In the genomic region with DNA sequence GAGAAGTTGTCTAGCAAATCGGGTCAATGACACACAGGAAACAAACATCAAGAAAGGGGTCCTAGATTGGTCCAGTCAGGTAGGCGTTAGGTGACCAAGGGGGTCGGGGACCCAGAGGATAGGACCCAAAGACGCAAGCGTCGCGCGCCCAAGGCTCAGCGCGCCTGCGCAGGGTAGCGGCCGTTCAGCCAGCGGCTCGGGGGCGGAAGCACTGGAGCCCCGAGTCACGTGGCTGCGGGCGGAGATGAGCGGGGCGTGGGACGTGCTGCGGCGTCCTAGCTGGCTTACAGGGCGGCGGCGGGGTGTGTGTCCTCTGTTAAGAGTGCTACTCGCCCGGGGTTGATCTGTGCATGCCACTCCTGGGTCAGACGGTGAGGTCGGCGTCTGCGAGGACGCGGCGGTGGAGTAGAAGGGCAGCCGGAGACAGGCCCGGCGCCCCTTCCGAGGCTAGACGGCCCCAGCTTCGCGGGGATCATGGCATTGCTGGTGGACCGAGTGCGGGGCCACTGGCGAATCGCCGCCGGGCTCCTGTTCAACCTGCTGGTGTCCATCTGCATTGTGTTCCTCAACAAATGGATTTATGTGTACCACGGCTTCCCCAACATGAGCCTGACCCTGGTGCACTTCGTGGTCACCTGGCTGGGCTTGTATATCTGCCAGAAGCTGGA, we compare ENCODE assay signal across 8 cellular contexts. TPM values are rescaled to one million over a fixed set of nuclear protein-coding genes. Genes with fewer than 3 reads are reported as not detected.
A peak's percentile ranks its signal among the peaks of the same experiment; 100 is the strongest.
DNase-seq lines count a peak whose midpoint lies in the region; ATAC-seq lines count a peak whose summit lies in the region.

A gene (plus strand): TSS at position 273 of the 668 bp plus-strand sequence. CDS start 202 bp downstream, at position 475.

- H3K9me3 ChIP-seq in esophagus (ENCODE audit: control insufficient read depth in 2 of 2, insufficient read depth in 1 of 2, low read depth in 1 of 2, low read length in 1 of 2): no peaks in the 10 kb centered on the region
- H3K9me3 ChIP-seq in mucosa of stomach (ENCODE audit: control insufficient read depth, low read length): no peaks in the 10 kb centered on the region

- H3K4me1 Mint-ChIP-seq in IgD-negative memory B cell: peaks cover 28 to 49% (median 34%) of the 10 kb centered on the region in 3 donors

- H3K27me3 Mint-ChIP-seq in IgD-negative memory B cell: no peaks in the 10 kb centered on the region

- WGBS in esophagus, 2 donors: 0 to 1% methylated on average over 51 to 52 of the region's 52 CpGs

- no peaks in the 10 kb centered on the region for H3K4me1 ChIP-seq in esophagus (ENCODE audit: control insufficient read depth in 2 of 2, insufficient read depth in 2 of 2, low read length in 1 of 2)
- H3K4me1 ChIP-seq in mucosa of stomach (ENCODE audit: control insufficient read depth, insufficient read depth, low read length): peaks cover 11% of the 10 kb centered on the region

- H3K27ac Mint-ChIP-seq in IgD-negative memory B cell: peak within 1 kb of the TSS; percentile 82 to 96 (median 91)

- DNase-seq in DMS114 treated with DMSO at 0.1 percent for 48 hours (lab: John Stamatoyannopoulos, UW; ENCODE audit: unreplicated experiment): peak; percentile 86
- DNase-seq in OCI-M1 (lab: John Stamatoyannopoulos, UW): peak; percentile 99
- peak; percentile 86 for DNase-seq in activated T-cell treated with anti-CD3 and anti-CD28 coated beads, Interleukin-2, amount 50 U/mL, for 1 hour
- DNase-seq in stimulated activated CD8-positive, alpha-beta memory T cell treated with anti-CD3 and anti-CD28 coated beads, Interleukin-4, amount 100 ng/mL, for 48 hours: peak; percentile 94

- peak within 1 kb of the TSS; percentile 85 for H3K9ac ChIP-seq in mucosa of stomach (ENCODE audit: low read length)

- no peaks in the 10 kb centered on the region for H3K27me3 ChIP-seq in esophagus (ENCODE audit: control insufficient read depth in 1 of 2, insufficient read depth in 2 of 2, low read length in 2 of 2)
- no peaks in the 10 kb centered on the region for H3K27me3 ChIP-seq in mucosa of stomach (ENCODE audit: control insufficient read depth, insufficient read depth, low read length)

- peak within 1 kb of the TSS; percentile 86 for H3K27ac ChIP-seq in esophagus (ENCODE audit: low read depth in 2 of 2, low read length in 1 of 2)

- H3K36me3 ChIP-seq in esophagus (ENCODE audit: control insufficient read depth in 2 of 2, insufficient read depth in 2 of 2, low read length in 1 of 2) (peaks cover 0 to 4% of the 10 kb centered on the region in 2 donors), mucosa of stomach (ENCODE audit: control insufficient read depth, insufficient read depth, low read length) (no peaks in the 10 kb centered on the region)

- H3K4me3 ChIP-seq in esophagus (ENCODE audit: low read depth in 1 of 2, low read length in 2 of 2) (peak within 1 kb of the TSS; percentile 81 to 89), mucosa of stomach (ENCODE audit: low read length) (peak within 1 kb of the TSS; percentile 96)

- H3K4me3 Mint-ChIP-seq in IgD-negative memory B cell: peak within 1 kb of the TSS; percentile 91 to 100 (median 98)

- no peaks in the 10 kb centered on the region for H3K36me3 Mint-ChIP-seq in IgD-negative memory B cell

- peak; percentile 98 for ATAC-seq in GM21529 (IDR thresholded peaks at IDR 0.05; ENCODE audit: unreplicated experiment)

- H3K9me3 Mint-ChIP-seq in IgD-negative memory B cell: no peaks in the 10 kb centered on the region

RNA-seq across cellular contexts. Expression of the gene that starts here (rescaled TPM):
- polyA plus RNA-seq in IgD-negative memory B cell: 15.2 TPM
- 1 to 10 TPM; 4.3 to 8.2 TPM for polyA plus RNA-seq in esophagus

Comparison
In these comparisons a context has a peak if more than half of its experiments do, and no peak if none do; other contexts are left out.
1. Peak in every context shown above with its lines: DNase-seq, ATAC-seq, H3K4me3 ChIP-seq and H3K27ac ChIP-seq.